10 cellular contexts compared by ENCODE assay signal in genomic region chr15:70856884-70857546, GRCh38. TPM values are rescaled to one million over a fixed set of nuclear protein-coding genes. Genes with fewer than 3 reads are reported as not detected.
DNase-seq lines count a peak whose midpoint lies in the region; ATAC-seq and TF ChIP-seq lines count a peak whose summit lies in the region.
"Had no signal": no experiment of that assay in that cellular context is flagged by ENCODE, and none has a peak within 500 bp of the region (broad histone marks: within the 10 kb centered on the region; RNA-seq: fewer than 3 reads in every experiment).

No MANE protein-coding gene starts in this region.

- H4K20me1 ChIP-seq in PC-9 (ENCODE audit: insufficient read depth) (no peaks in the 10 kb centered on the region), fibroblast of lung (ENCODE audit: control insufficient read depth, extremely low read depth, insufficient read depth, low read length) (no peaks in the 10 kb centered on the region)

- DNase-seq in ACHN (peak; percentile 83), PC-9 (peak; percentile 59 to 71), fibroblast of lung (ENCODE audit: low read depth in 2 of 2) (peak; percentile 98 to 100), OCI-M2 (lab: John Stamatoyannopoulos, UW; ENCODE audit: unreplicated experiment) (no peak)

- TF ChIP-seq CTCF in PC-9 (conservative IDR thresholded peaks at IDR 0.05), result no peak
- no peak for TF ChIP-seq CTCF in fibroblast of lung (conservative IDR thresholded peaks at IDR 0.05 in 1 of 2, IDR thresholded peaks at IDR 0.05 in 1 of 2; ENCODE audit: low read depth in 1 of 2, low read length in 2 of 2)
- no peak for TF ChIP-seq CTCF in nephron (IDR thresholded peaks at IDR 0.05; ENCODE audit: unreplicated experiment in 3 of 3)

- H3K4me1 Mint-ChIP-seq in nephron, result peaks cover 34% of the 10 kb centered on the region

- H3K9me3 Mint-ChIP-seq in nephron, result no peaks in the 10 kb centered on the region
- H3K9me3 Mint-ChIP-seq: memory B cell had no signal

- CTCF ChIA-PET in PC-9 (lab: Charles Lee), result interaction anchor here (0.7 kb wide), 1 partner anchor 190 kb away, joined by 4 read pairs; no protein-coding TSS in a partner anchor

- H2AFZ ChIP-seq in PC-9, result no peak overlapping the region
- no peak overlapping the region for H2AFZ ChIP-seq in fibroblast of lung (ENCODE audit: low read length)

- intact Hi-C loops in PC-9 (cut with micrococcal nuclease; ENCODE audit: unreplicated experiment), result no loop called here

- H3K79me2 ChIP-seq in PC-9 (ENCODE audit: low read depth) (peaks cover 7% of the 10 kb centered on the region), fibroblast of lung (ENCODE audit: control insufficient read depth, insufficient read depth, low read length) (peaks cover 19% of the 10 kb centered on the region)

- H3F3A ChIP-seq in PC-9 (ENCODE audit: insufficient read depth, low read depth), result peaks cover 36% of the 10 kb centered on the region

- H3K27ac ChIP-seq in PC-9 (peak overlapping the region; percentile 87), fibroblast of lung (ENCODE audit: insufficient read depth, low read length) (peak overlapping the region; percentile 89)
- H3K27ac ChIP-seq: HL-60 had no signal

- H3K36me3 Mint-ChIP-seq in nephron (ENCODE audit: low read depth), result no peaks in the 10 kb centered on the region
- H3K36me3 Mint-ChIP-seq: memory B cell had no signal

- ATAC-seq in HG03196 (IDR thresholded peaks at IDR 0.05; ENCODE audit: unreplicated experiment), result no peak
- ATAC-seq in HG03442 (IDR thresholded peaks at IDR 0.05; ENCODE audit: unreplicated experiment), result no peak
- no peak for ATAC-seq in GM19397 (IDR thresholded peaks at IDR 0.05; ENCODE audit: unreplicated experiment)

- H3K27me3 Mint-ChIP-seq in nephron (ENCODE audit: low read depth), result no peaks in the 10 kb centered on the region

- peaks cover 36% of the 10 kb centered on the region for H3K4me1 ChIP-seq in PC-9 (replicated peaks; ENCODE audit: insufficient read depth)
- H3K4me1 ChIP-seq in fibroblast of lung (ENCODE audit: control insufficient read depth, extremely low read depth, insufficient read depth, low read length), result peaks cover 26% of the 10 kb centered on the region

- H3K9ac ChIP-seq in fibroblast of lung (ENCODE audit: insufficient read depth, low read length), result no peak overlapping the region

- POLR2A ChIA-PET in PC-9 (lab: Charles Lee; ENCODE audit: unreplicated experiment), result interaction anchor here (0.6 to 0.7 kb wide), 2 partner anchors 29 to 931 kb away, joined by 3 read pairs; no protein-coding TSS in a partner anchor

- TSS peak; percentile 72 for BruUV-seq in PC-9 (replicated peaks; lab: Mats Ljungman, UMichigan)

- no peaks in the 10 kb centered on the region for H3K9me2 ChIP-seq in PC-9 (ENCODE audit: insufficient read depth)

- H3K4me2 ChIP-seq in PC-9 (peak overlapping the region; percentile 65), fibroblast of lung (ENCODE audit: extremely low read depth, insufficient read depth, low read length) (peak overlapping the region; percentile 84)

- H3K27me3 ChIP-seq in PC-9 (ENCODE audit: insufficient read depth, low read depth) (no peaks in the 10 kb centered on the region), fibroblast of lung (ENCODE audit: control insufficient read depth, insufficient read depth, low read length) (no peaks in the 10 kb centered on the region)

- peak overlapping the region in 2 of 3 experiments; percentile 70 to 78 for H3K4me3 Mint-ChIP-seq in nephron
- H3K4me3 Mint-ChIP-seq: memory B cell had no signal

- peak overlapping the region in 2 of 3 experiments; percentile 75 to 90 for H3K27ac Mint-ChIP-seq in nephron
- H3K27ac Mint-ChIP-seq: memory B cell had no signal

- H3K4me3 ChIP-seq in PC-9 (no peak overlapping the region; the same call in 1 of the 2 replicates), fibroblast of lung (replicated peaks in 1 of 4; ENCODE audit: control extremely low read depth in 1 of 4, insufficient read depth in 1 of 4, low read depth in 3 of 4, low read length in 4 of 4) (peak overlapping the region in 2 of 4 experiments; percentile 25 to 31)

- in situ Hi-C loops in ACHN (cut with HindIII; ENCODE audit: low pct_ligation_motif_present, low pct_unique_long_range_greater_than_20kb, low sequenced_read_pairs), result no loop called here

- H3K36me3 ChIP-seq in PC-9 (ENCODE audit: low read depth) (no peaks in the 10 kb centered on the region), fibroblast of lung (ENCODE audit: control insufficient read depth, insufficient read depth, low read length) (no peaks in the 10 kb centered on the region)

- H3K9me3 ChIP-seq in PC-9 (ENCODE audit: insufficient read depth, low read depth), result no peaks in the 10 kb centered on the region
- H3K9me3 ChIP-seq in fibroblast of lung (ENCODE audit: control insufficient read depth, insufficient read depth, low read depth, low read length), result no peaks in the 10 kb centered on the region

RNA-seq across cellular contexts. Expression of gene LARP6, which starts 3.1 kb away (rescaled TPM):
- total RNA-seq in PC-9 (2021), result 31.2 and 33.4 TPM in 2 replicates
- total RNA-seq in fibroblast of lung, result 72.9 and 108 TPM in 2 replicates
- 160 and 273 TPM in 2 replicates for polyA plus RNA-seq in fibroblast of lung
- 189 and 329 TPM in 2 replicates for polyA plus RNA-seq in fibroblast of lung (2012)
- 26.4 and 41.4 TPM in 2 replicates for polyA minus RNA-seq in fibroblast of lung (ENCODE audit: low replicate concordance)

RNA-seq across cellular contexts. Expression of gene THAP10, which starts 35.2 kb away (rescaled TPM):
- total RNA-seq in PC-9 (2021) (4.2 and 5.5 TPM in 2 replicates), fibroblast of lung (2.3 and 5.0 TPM in 2 replicates)
- polyA plus RNA-seq in fibroblast of lung, result 4.6 and 7.9 TPM in 2 replicates
- polyA plus RNA-seq in fibroblast of lung (2012), result 2.7 and 5.9 TPM in 2 replicates
- polyA minus RNA-seq in fibroblast of lung (ENCODE audit: low replicate concordance), result 0.15 TPM in 1 of 2 replicates, not detected in the other

RNA-seq across cellular contexts. Expression of gene LRRC49, which starts 35.6 kb away (rescaled TPM):
- 6.2 and 6.3 TPM in 2 replicates for total RNA-seq in PC-9 (2021)
- total RNA-seq in fibroblast of lung, result 20.5 and 31.5 TPM in 2 replicates
- 10.0 and 16.2 TPM in 2 replicates for polyA plus RNA-seq in fibroblast of lung
- polyA plus RNA-seq in fibroblast of lung (2012), result 6.4 and 11.4 TPM in 2 replicates
- polyA minus RNA-seq in fibroblast of lung (ENCODE audit: low replicate concordance), result 8.9 and 18.8 TPM in 2 replicates
